ENCODE assay signal across 8 cellular contexts in the genomic region with DNA sequence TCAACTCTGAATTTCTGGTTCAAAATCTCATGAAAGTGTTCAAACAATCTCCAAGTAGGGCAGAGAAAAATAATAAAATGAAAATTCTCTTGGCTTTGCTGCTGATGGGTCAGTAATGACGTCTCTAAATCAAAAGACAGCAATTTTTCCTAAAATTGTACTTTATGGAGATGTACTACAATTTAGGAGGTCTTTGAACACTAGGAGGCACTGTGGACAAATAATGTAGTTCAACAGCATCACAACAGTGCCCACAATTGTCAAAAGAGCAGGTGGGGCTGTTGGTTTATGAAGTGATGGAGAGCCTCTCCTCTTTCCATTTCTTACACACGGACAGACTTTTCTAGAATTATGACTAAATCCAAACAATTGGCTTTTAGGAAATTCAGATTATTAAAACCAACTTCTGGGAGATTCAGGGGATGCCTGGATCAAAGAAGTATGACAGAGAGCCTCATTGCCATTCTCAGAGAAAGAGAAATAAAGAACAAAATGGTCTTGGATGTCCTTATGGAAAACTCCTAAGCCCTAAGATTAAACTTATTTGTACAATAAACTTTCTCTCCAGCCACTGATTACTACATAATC. TPM values are rescaled to one million over a fixed set of nuclear protein-coding genes. Genes with fewer than 3 reads are reported as not detected.
DNase-seq lines count a peak whose midpoint lies in the region; ATAC-seq and TF ChIP-seq lines count a peak whose summit lies in the region.

No MANE protein-coding gene starts in this region.

- DNase-seq in stimulated activated CD4-positive, alpha-beta T cell treated with anti-CD3 and anti-CD28 coated beads, Interleukin-15, amount 100 ng/mL, for 24 hours, result peak; percentile 16
- no peak for DNase-seq in stimulated activated CD4-positive, alpha-beta T cell treated with anti-CD3 and anti-CD28 coated beads, Interleukin-12 subunit alpha, Interleukin-12 subunit beta, amount 100 ng/mL, for 4 hours
- DNase-seq in MV-4-11 (lab: John Stamatoyannopoulos, UW) (peak; percentile 58), RPMI8226 (peak; percentile 77), colonic mucosa (peak; percentile 48), right lobe of liver (no peak), upper lobe of right lung (no peak)

- H3K9me3 ChIP-seq in colonic mucosa (no peaks in the 10 kb centered on the region), right lobe of liver (no peaks in the 10 kb centered on the region), upper lobe of right lung (no peaks in the 10 kb centered on the region)

- no peak overlapping the region for H3K9ac ChIP-seq in colonic mucosa (ENCODE audit: low read depth in 2 of 2, low read length in 2 of 2)

- H3K4me3 ChIP-seq in colonic mucosa (no peak overlapping the region), right lobe of liver (no peak overlapping the region), upper lobe of right lung (no peak overlapping the region)

- no peak for TF ChIP-seq POLR2A in right lobe of liver (IDR thresholded peaks at IDR 0.05)

- peak; percentile 58 for TF ChIP-seq CTCF in colonic mucosa (IDR thresholded peaks at IDR 0.05)
- peak; percentile 59 to 75 (median 70) for TF ChIP-seq CTCF in right lobe of liver (IDR thresholded peaks at IDR 0.05)
- peak; percentile 65 for TF ChIP-seq CTCF in upper lobe of right lung (IDR thresholded peaks at IDR 0.05)

- peak; percentile 79 to 94 (median 82) for ATAC-seq in right lobe of liver
- peak; percentile 89 for ATAC-seq in upper lobe of right lung
- no peak for ATAC-seq in GM21529 (IDR thresholded peaks at IDR 0.05; ENCODE audit: unreplicated experiment)

- intact Hi-C loops in colonic mucosa (cut with DNase I) (loop anchor here (5.0 kb wide), 2 partner anchors 41 to 111 kb away; a partner anchor contains a TSS), right lobe of liver (cut with DNase I) (loop anchor here in 1 of 2 donors (5.0 kb wide), 1 partner anchor 41 kb away; a partner anchor contains a TSS), upper lobe of right lung (cut with DNase I) (loop anchor here (2.0 kb wide), 1 partner anchor 44 kb away; no protein-coding TSS in a partner anchor)

- H3K36me3 ChIP-seq in colonic mucosa (peaks cover 23% of the 10 kb centered on the region), right lobe of liver (peaks cover 0 to 89% (median 27%) of the 10 kb centered on the region in 4 donors), upper lobe of right lung (peaks cover 99% of the 10 kb centered on the region)

- WGBS in right lobe of liver (ENCODE audit: insufficient coverage, low coverage, low lambda C conversion rate, missing lambda C conversion rate), result 14% methylated on average over 2 of the region's 2 CpGs

- H3K27ac ChIP-seq in colonic mucosa, result no peak overlapping the region
- H3K27ac ChIP-seq in right lobe of liver, result no peak overlapping the region
- no peak overlapping the region for H3K27ac ChIP-seq in upper lobe of right lung

- H3K4me1 ChIP-seq in colonic mucosa (no peaks in the 10 kb centered on the region), right lobe of liver (no peaks in the 10 kb centered on the region), upper lobe of right lung (no peaks in the 10 kb centered on the region)

- H3K27me3 ChIP-seq in colonic mucosa (no peaks in the 10 kb centered on the region), right lobe of liver (no peaks in the 10 kb centered on the region), upper lobe of right lung (no peaks in the 10 kb centered on the region)

RNA-seq across cellular contexts. Expression of a gene that starts 23.8 kb away (rescaled TPM):
- 10 to 100 TPM; 15.9 to 20.3 TPM for total RNA-seq in colonic mucosa
- 10 to 100 TPM in 3 of 6 experiments, 1 to 10 TPM in 3; 5.5 to 16.5 (median 10.8) TPM for total RNA-seq in right lobe of liver
- total RNA-seq in upper lobe of right lung, result 58.4 TPM

RNA-seq across cellular contexts. Expression of a gene that starts 38.8 kb away (rescaled TPM):
- 1 to 10 TPM; 1.5 to 5.0 TPM for total RNA-seq in colonic mucosa
- total RNA-seq in right lobe of liver, result 1 to 10 TPM in 1 of 6 experiments, under 1 TPM in 5; 0.42 to 1.8 (median 0.56) TPM
- total RNA-seq in upper lobe of right lung, result 6.5 TPM

RNA-seq across cellular contexts. Expression of a gene that starts 39.4 kb away (rescaled TPM):
- total RNA-seq in colonic mucosa, result under 1 TPM; 0.56 to 0.86 TPM
- under 1 TPM in 3 of 6 experiments, not detected in 3; 0.21 to 0.34 (median 0.31) TPM for total RNA-seq in right lobe of liver
- 1.4 TPM for total RNA-seq in upper lobe of right lung

RNA-seq across cellular contexts. Expression of a gene that starts 39.9 kb away (rescaled TPM):
- 1 to 10 TPM; 3.5 to 8.4 TPM for total RNA-seq in colonic mucosa
- 1 to 10 TPM; 1.9 to 9.4 (median 4.4) TPM for total RNA-seq in right lobe of liver
- 114 TPM for total RNA-seq in upper lobe of right lung

RNA-seq across cellular contexts. Expression of a gene that starts 44.3 kb away (rescaled TPM):
- 10 to 100 TPM; 14.6 to 17.6 TPM for total RNA-seq in colonic mucosa
- 10 to 100 TPM in 5 of 6 experiments, 1 to 10 TPM in 1; 8.1 to 23.7 (median 11.2) TPM for total RNA-seq in right lobe of liver
- 26.4 TPM for total RNA-seq in upper lobe of right lung

Comparison
In these comparisons a context has a peak if more than half of its experiments do, and no peak if none do; other contexts are left out.
1. DNase-seq: peak in stimulated activated CD4-positive, alpha-beta T cell treated with anti-CD3 and anti-CD28 coated beads, Interleukin-15, amount 100 ng/mL, for 24 hours (single experiment), MV-4-11 (single experiment), RPMI8226 (single experiment) and colonic mucosa (single experiment); none in stimulated activated CD4-positive, alpha-beta T cell treated with anti-CD3 and anti-CD28 coated beads, Interleukin-12 subunit alpha, Interleukin-12 subunit beta, amount 100 ng/mL, for 4 hours (single experiment), right lobe of liver (0 of 3) and upper lobe of right lung (single experiment).
2. Peak in every context shown above with its lines, with median percentiles within 50 percentile points of each other: CTCF ChIP-seq.